In the genomic region with DNA sequence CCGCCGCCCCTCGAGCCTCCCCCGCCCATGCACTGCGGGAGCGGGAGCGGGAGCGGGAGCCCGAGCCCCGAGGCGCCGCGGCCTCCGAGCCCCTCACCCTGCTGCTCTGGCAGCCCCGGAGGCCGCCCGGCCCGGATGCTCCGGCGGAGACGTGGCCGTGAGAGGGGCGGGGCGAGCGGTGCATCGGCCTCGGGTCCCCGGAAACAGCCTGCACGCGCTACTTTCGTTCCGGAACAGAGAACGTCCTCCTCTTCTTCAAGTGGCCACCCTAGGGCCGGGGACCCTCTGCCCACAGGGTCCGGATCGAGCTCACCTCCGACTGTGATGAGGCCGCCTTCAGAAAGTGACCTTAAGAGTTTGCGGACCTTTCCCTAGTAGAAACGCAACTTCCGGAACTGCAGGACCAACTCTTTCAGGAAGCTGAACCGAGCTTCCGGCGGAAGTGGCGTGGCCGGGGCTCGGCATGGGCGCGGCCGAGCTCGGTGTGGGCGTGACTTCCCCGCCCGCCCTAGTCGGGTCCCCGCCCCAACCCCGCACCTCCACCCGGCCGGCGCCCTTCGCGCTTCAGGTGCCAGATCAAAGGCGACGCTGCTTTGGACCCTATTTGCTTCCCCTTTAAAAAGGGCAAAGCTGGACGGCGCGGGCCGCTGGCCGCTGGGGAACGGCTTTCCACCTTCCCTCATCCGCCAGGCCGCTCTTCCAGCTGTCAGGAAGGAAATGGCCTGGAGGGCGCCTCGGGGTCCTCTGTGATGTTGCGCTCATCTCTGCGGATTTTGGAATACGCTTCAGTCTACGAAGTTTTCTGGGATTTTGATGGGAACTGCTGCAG, we compare ENCODE assay signal across 8 cellular contexts. TPM values are rescaled to one million over a fixed set of nuclear protein-coding genes. Genes with fewer than 3 reads are reported as not detected.
DNase-seq lines count a peak whose midpoint lies in the region; ATAC-seq and TF ChIP-seq lines count a peak whose summit lies in the region.

A gene with protein sequence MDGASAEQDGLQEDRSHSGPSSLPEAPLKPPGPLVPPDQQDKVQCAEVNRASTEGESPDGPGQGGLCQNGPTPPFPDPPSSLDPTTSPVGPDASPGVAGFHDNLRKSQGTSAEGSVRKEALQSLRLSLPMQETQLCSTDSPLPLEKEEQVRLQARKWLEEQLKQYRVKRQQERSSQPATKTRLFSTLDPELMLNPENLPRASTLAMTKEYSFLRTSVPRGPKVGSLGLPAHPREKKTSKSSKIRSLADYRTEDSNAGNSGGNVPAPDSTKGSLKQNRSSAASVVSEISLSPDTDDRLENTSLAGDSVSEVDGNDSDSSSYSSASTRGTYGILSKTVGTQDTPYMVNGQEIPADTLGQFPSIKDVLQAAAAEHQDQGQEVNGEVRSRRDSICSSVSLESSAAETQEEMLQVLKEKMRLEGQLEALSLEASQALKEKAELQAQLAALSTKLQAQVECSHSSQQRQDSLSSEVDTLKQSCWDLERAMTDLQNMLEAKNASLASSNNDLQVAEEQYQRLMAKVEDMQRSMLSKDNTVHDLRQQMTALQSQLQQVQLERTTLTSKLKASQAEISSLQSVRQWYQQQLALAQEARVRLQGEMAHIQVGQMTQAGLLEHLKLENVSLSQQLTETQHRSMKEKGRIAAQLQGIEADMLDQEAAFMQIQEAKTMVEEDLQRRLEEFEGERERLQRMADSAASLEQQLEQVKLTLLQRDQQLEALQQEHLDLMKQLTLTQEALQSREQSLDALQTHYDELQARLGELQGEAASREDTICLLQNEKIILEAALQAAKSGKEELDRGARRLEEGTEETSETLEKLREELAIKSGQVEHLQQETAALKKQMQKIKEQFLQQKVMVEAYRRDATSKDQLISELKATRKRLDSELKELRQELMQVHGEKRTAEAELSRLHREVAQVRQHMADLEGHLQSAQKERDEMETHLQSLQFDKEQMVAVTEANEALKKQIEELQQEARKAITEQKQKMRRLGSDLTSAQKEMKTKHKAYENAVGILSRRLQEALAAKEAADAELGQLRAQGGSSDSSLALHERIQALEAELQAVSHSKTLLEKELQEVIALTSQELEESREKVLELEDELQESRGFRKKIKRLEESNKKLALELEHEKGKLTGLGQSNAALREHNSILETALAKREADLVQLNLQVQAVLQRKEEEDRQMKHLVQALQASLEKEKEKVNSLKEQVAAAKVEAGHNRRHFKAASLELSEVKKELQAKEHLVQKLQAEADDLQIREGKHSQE (N-terminal part only) (minus strand): TSS at position 164 of the 829 bp plus-strand sequence. CDS start 6,741 bp downstream, outside the sequence.

- peaks cover 3 to 20% (median 14%) of the 10 kb centered on the region in 4 donors for H3K4me1 ChIP-seq in liver (ENCODE audit: control insufficient read depth in 4 of 4, insufficient read depth in 4 of 4, low read length in 3 of 4)

- H3K4me1 Mint-ChIP-seq in CD14-positive monocyte = peaks cover 23% of the 10 kb centered on the region

- no peak for TF ChIP-seq CTCF in CD14-positive monocyte (IDR thresholded peaks at IDR 0.05)
- no peak for TF ChIP-seq CTCF in liver (IDR thresholded peaks at IDR 0.05; ENCODE audit: low read depth, low read length, missing input control)

- peak within 1 kb of the TSS; percentile 84 to 98 for H3K9ac ChIP-seq in liver (ENCODE audit: low read depth in 1 of 2, low read length in 2 of 2)

- peaks cover 0 to 6% (median 0%) of the 10 kb centered on the region in 7 donors for H3K9me3 Mint-ChIP-seq in CD14-positive monocyte

- ATAC-seq in GM19397 (IDR thresholded peaks at IDR 0.05; ENCODE audit: unreplicated experiment) (peak; percentile 93), HG03565 (IDR thresholded peaks at IDR 0.05; ENCODE audit: unreplicated experiment) (peak; percentile 81)

- H3K27me3 Mint-ChIP-seq in CD14-positive monocyte (ENCODE audit: low read depth in 3 of 3) = peaks cover 0 to 3% (median 1%) of the 10 kb centered on the region in 3 donors

- no peaks in the 10 kb centered on the region for H3K9me3 ChIP-seq in liver (ENCODE audit: control insufficient read depth in 4 of 4, low read length in 3 of 4)

- H3K36me3 Mint-ChIP-seq in CD14-positive monocyte = peaks cover 44 to 49% of the 10 kb centered on the region in 2 donors

- 4% methylated on average over 78 of the region's 78 CpGs for WGBS in liver

- DNase-seq in CD14-positive monocyte (ENCODE audit: low spot score) (peak; percentile 93), NCI-H774 (lab: John Stamatoyannopoulos, UW) (peak; percentile 95), dermis microvascular lymphatic vessel endothelial cell (ENCODE audit: low read depth in 2 of 2) (peak; percentile 90 to 95)
- peak; percentile 91 to 93 for DNase-seq in activated CD4-positive, alpha-beta T cell treated with anti-CD3 and anti-CD28 coated beads, Interleukin-2, amount 50 U/mL, for 4 hours
- DNase-seq in stimulated activated CD4-positive, alpha-beta T cell treated with anti-CD3 and anti-CD28 coated beads, Interleukin-4, amount 100 ng/mL, for 1 hour = peak; percentile 96

- peak within 1 kb of the TSS; percentile 82 to 94 for H3K4me3 Mint-ChIP-seq in CD14-positive monocyte

- peak within 1 kb of the TSS; percentile 97 to 98 for H3K27ac ChIP-seq in liver (ENCODE audit: low read depth in 1 of 2, low read length in 2 of 2)

- H3K27me3 ChIP-seq in liver (ENCODE audit: control insufficient read depth in 4 of 4, insufficient read depth in 4 of 4, low read length in 3 of 4) = no peaks in the 10 kb centered on the region

- peaks cover 0 to 28% (median 11%) of the 10 kb centered on the region in 4 donors for H3K36me3 ChIP-seq in liver (ENCODE audit: control insufficient read depth in 4 of 4, insufficient read depth in 3 of 4, low read depth in 1 of 4, low read length in 3 of 4)

- TF ChIP-seq RAD21 in liver (IDR thresholded peaks at IDR 0.05) = no peak

- H3K4me3 ChIP-seq in liver (ENCODE audit: low read depth in 1 of 3, low read length in 3 of 3) = peak within 1 kb of the TSS; percentile 91 to 98 (median 94)

- H3K27ac Mint-ChIP-seq in CD14-positive monocyte = peak within 1 kb of the TSS; percentile 99 to 100 (median 100)

- intact Hi-C loops in CD14-positive monocyte (cut with micrococcal nuclease) = loop anchor here (2.0 to 10.0 kb wide), 7 partner anchors 58 to 324 kb away; a partner anchor contains a TSS

TF ChIP-seq in liver, 16 proteins besides CTCF, POLR2A, EP300 and RAD21:
- TF ChIP-seq, protein P1, sequence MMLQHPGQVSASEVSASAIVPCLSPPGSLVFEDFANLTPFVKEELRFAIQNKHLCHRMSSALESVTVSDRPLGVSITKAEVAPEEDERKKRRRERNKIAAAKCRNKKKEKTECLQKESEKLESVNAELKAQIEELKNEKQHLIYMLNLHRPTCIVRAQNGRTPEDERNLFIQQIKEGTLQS (IDR thresholded peaks at IDR 0.05) = no peak
- TF ChIP-seq, protein P2, sequence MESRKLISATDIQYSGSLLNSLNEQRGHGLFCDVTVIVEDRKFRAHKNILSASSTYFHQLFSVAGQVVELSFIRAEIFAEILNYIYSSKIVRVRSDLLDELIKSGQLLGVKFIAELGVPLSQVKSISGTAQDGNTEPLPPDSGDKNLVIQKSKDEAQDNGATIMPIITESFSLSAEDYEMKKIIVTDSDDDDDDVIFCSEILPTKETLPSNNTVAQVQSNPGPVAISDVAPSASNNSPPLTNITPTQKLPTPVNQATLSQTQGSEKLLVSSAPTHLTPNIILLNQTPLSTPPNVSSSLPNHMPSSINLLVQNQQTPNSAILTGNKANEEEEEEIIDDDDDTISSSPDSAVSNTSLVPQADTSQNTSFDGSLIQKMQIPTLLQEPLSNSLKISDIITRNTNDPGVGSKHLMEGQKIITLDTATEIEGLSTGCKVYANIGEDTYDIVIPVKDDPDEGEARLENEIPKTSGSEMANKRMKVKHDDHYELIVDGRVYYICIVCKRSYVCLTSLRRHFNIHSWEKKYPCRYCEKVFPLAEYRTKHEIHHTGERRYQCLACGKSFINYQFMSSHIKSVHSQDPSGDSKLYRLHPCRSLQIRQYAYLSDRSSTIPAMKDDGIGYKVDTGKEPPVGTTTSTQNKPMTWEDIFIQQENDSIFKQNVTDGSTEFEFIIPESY (IDR thresholded peaks at IDR 0.05) = no peak
- TF ChIP-seq JUND (IDR thresholded peaks at IDR 0.05) (no peak), GABPA (IDR thresholded peaks at IDR 0.05 in 1 of 2, conservative IDR thresholded peaks at IDR 0.05 in 1 of 2) (peak; percentile 92 to 96), SP1 (IDR thresholded peaks at IDR 0.05) (peak; percentile 45), YY1 (IDR thresholded peaks at IDR 0.05) (peak; percentile 66), EGR1 (IDR thresholded peaks at IDR 0.05; ENCODE audit: low read depth in 2 of 2) (no peak), FOXA2 (IDR thresholded peaks at IDR 0.05) (no peak)
- TF ChIP-seq, protein P3, sequence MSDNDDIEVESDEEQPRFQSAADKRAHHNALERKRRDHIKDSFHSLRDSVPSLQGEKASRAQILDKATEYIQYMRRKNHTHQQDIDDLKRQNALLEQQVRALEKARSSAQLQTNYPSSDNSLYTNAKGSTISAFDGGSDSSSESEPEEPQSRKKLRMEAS (IDR thresholded peaks at IDR 0.05) = no peak
- TF ChIP-seq, protein P4, sequence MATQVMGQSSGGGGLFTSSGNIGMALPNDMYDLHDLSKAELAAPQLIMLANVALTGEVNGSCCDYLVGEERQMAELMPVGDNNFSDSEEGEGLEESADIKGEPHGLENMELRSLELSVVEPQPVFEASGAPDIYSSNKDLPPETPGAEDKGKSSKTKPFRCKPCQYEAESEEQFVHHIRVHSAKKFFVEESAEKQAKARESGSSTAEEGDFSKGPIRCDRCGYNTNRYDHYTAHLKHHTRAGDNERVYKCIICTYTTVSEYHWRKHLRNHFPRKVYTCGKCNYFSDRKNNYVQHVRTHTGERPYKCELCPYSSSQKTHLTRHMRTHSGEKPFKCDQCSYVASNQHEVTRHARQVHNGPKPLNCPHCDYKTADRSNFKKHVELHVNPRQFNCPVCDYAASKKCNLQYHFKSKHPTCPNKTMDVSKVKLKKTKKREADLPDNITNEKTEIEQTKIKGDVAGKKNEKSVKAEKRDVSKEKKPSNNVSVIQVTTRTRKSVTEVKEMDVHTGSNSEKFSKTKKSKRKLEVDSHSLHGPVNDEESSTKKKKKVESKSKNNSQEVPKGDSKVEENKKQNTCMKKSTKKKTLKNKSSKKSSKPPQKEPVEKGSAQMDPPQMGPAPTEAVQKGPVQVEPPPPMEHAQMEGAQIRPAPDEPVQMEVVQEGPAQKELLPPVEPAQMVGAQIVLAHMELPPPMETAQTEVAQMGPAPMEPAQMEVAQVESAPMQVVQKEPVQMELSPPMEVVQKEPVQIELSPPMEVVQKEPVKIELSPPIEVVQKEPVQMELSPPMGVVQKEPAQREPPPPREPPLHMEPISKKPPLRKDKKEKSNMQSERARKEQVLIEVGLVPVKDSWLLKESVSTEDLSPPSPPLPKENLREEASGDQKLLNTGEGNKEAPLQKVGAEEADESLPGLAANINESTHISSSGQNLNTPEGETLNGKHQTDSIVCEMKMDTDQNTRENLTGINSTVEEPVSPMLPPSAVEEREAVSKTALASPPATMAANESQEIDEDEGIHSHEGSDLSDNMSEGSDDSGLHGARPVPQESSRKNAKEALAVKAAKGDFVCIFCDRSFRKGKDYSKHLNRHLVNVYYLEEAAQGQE (IDR thresholded peaks at IDR 0.05) = peak; percentile 5

RNA-seq across cellular contexts. Expression of the gene that starts here (rescaled TPM):
- polyA plus RNA-seq in CD14-positive monocyte (1 to 10 TPM; 1.2 to 2.4 TPM), liver (10 to 100 TPM in 1 of 2 donors, 1 to 10 TPM in 1; 5.0 to 10.0 TPM)
- total RNA-seq in dermis microvascular lymphatic vessel endothelial cell (53.0 and 66.4 TPM in 2 replicates), liver (10 to 100 TPM; 21.5 to 43.0 TPM)

Comparison
In these comparisons a context has a peak if more than half of its experiments do, and no peak if none do; other contexts are left out.
1. Peak in every context shown above with its lines: DNase-seq, ATAC-seq, H3K4me3 ChIP-seq and H3K27ac ChIP-seq.